8 cellular contexts compared by ENCODE assay signal in genomic region chr19:18919086-18919894, GRCh38. TPM values are rescaled to one million over a fixed set of nuclear protein-coding genes. Genes with fewer than 3 reads are reported as not detected.
A peak's percentile ranks its signal among the peaks of the same experiment; 100 is the strongest.
DNase-seq lines count a peak whose midpoint lies in the region; ATAC-seq and TF ChIP-seq lines count a peak whose summit lies in the region.

TSS of gene COPE (minus strand) at chr19:18919387. CDS start at chr19:18919348, 39 bp downstream.
TSS of gene DDX49 (plus strand) at chr19:18919715. CDS start at chr19:18919742, 27 bp downstream.

- peak; percentile 99 for DNase-seq in CD14-positive monocyte (ENCODE audit: low spot score)
- peak; percentile 100 for DNase-seq in NCI-H82 treated with DMSO at 0.1 percent for 48 hours (lab: John Stamatoyannopoulos, UW; ENCODE audit: unreplicated experiment)
- DNase-seq in activated CD4-positive, alpha-beta memory T cell treated with anti-CD3 and anti-CD28 coated beads for 36 hours: peak; percentile 99
- DNase-seq in dorsolateral prefrontal cortex: peak; percentile 97 to 100 (median 99)
- DNase-seq in stimulated activated CD4-positive, alpha-beta T cell treated with anti-CD3 and anti-CD28 coated beads, Interleukin-4, amount 100 ng/mL, for 24 hours: peak; percentile 97

- intact Hi-C loops in CD14-positive monocyte (cut with micrococcal nuclease): loop anchor here in 1 of 2 donors (1.0 to 5.0 kb wide), 5 partner anchors 48 to 1502 kb away; partner anchors contain the start of gene ELL
- intact Hi-C loops in activated CD4-positive, alpha-beta memory T cell treated with anti-CD3 and anti-CD28 coated beads for 36 hours (cut with micrococcal nuclease): loop anchor here (1.0 to 5.0 kb wide), 10 partner anchors 13 to 396 kb away; partner anchors contain the start of genes ARMC6, BORCS8, ELL and RFXANK
- intact Hi-C loops in dorsolateral prefrontal cortex (cut with DNase I): loop anchor here (1.0 to 5.0 kb wide), 4 partner anchors 24 to 347 kb away; partner anchors contain the start of gene UBA52 (in 1 of the 2)

- H3K9ac ChIP-seq in liver (ENCODE audit: low read depth in 1 of 2, low read length in 2 of 2): peak within 1 kb of the TSS; percentile 89

- POLR2A ChIA-PET in activated CD4-positive, alpha-beta memory T cell treated with anti-CD3 and anti-CD28 coated beads for 36 hours (lab: Charles Lee): interaction anchor here (0.8 to 2.1 kb wide), 11 partner anchors 8 to 348 kb away, joined by 3 to 13 read pairs (median 4); partner anchors contain the start of genes BORCS8, RFXANK, UBA52 and UPF1

- H3K36me3 Mint-ChIP-seq in CD14-positive monocyte: peaks cover 38 to 67% of the 10 kb centered on the region in 2 donors
- H3K36me3 Mint-ChIP-seq in activated CD4-positive, alpha-beta memory T cell treated with anti-CD3 and anti-CD28 coated beads for 36 hours: peaks cover 28% of the 10 kb centered on the region

- peak within 1 kb of the TSS in 56 of 59 donors; percentile 11 to 95 (median 84) for H3K27ac ChIP-seq in dorsolateral prefrontal cortex
- peak within 1 kb of the TSS; percentile 92 to 93 for H3K27ac ChIP-seq in liver (ENCODE audit: low read depth in 1 of 2, low read length in 2 of 2)

- TF ChIP-seq CTCF in CD14-positive monocyte (IDR thresholded peaks at IDR 0.05) (no peak), dorsolateral prefrontal cortex (IDR thresholded peaks at IDR 0.05 in 54 of 56, conservative IDR thresholded peaks at IDR 0.05 in 2 of 56; ENCODE audit: low read depth in 1 of 56, partially characterized antibody in 56 of 56) (peak in 41 of 56 donors; percentile 3 to 62 (median 28)), liver (IDR thresholded peaks at IDR 0.05; ENCODE audit: low read depth, low read length, missing input control) (no peak)

- peak; percentile 91 for ATAC-seq in GM19397 (IDR thresholded peaks at IDR 0.05; ENCODE audit: unreplicated experiment)
- peak; percentile 75 for ATAC-seq in HG03571 (IDR thresholded peaks at IDR 0.05; ENCODE audit: unreplicated experiment)

- TF ChIP-seq RAD21 in liver (IDR thresholded peaks at IDR 0.05): peak; percentile 28 to 30

- peak within 1 kb of the TSS; percentile 65 to 100 (median 96) for H3K4me3 ChIP-seq in dorsolateral prefrontal cortex
- H3K4me3 ChIP-seq in liver (ENCODE audit: low read depth in 1 of 3, low read length in 3 of 3): peak within 1 kb of the TSS; percentile 92 to 100 (median 96)

- peaks cover 4 to 34% (median 19%) of the 10 kb centered on the region in 4 donors for H3K4me1 ChIP-seq in liver (ENCODE audit: control insufficient read depth in 4 of 4, insufficient read depth in 4 of 4, low read length in 3 of 4)

- H3K36me3 ChIP-seq in liver (ENCODE audit: control insufficient read depth in 4 of 4, insufficient read depth in 3 of 4, low read depth in 1 of 4, low read length in 3 of 4): peaks cover 7 to 31% (median 11%) of the 10 kb centered on the region in 4 donors

- H3K9me3 Mint-ChIP-seq in CD14-positive monocyte: no peaks in the 10 kb centered on the region
- H3K9me3 Mint-ChIP-seq in activated CD4-positive, alpha-beta memory T cell treated with anti-CD3 and anti-CD28 coated beads for 36 hours: no peaks in the 10 kb centered on the region

- H3K4me1 Mint-ChIP-seq in CD14-positive monocyte: peaks cover 26% of the 10 kb centered on the region
- H3K4me1 Mint-ChIP-seq in activated CD4-positive, alpha-beta memory T cell treated with anti-CD3 and anti-CD28 coated beads for 36 hours (ENCODE audit: low read depth): peaks cover 35% of the 10 kb centered on the region

- peaks cover 0 to 2% (median 0%) of the 10 kb centered on the region in 3 donors for H3K27me3 Mint-ChIP-seq in CD14-positive monocyte (ENCODE audit: low read depth in 3 of 3)
- no peaks in the 10 kb centered on the region for H3K27me3 Mint-ChIP-seq in activated CD4-positive, alpha-beta memory T cell treated with anti-CD3 and anti-CD28 coated beads for 36 hours

- H3K27me3 ChIP-seq in dorsolateral prefrontal cortex: no peaks in the 10 kb centered on the region
- H3K27me3 ChIP-seq in liver (ENCODE audit: control insufficient read depth in 4 of 4, insufficient read depth in 4 of 4, low read length in 3 of 4): no peaks in the 10 kb centered on the region

- H3K9me3 ChIP-seq in liver (ENCODE audit: control insufficient read depth in 4 of 4, low read length in 3 of 4): no peaks in the 10 kb centered on the region

- CTCF ChIA-PET in activated CD4-positive, alpha-beta memory T cell treated with anti-CD3 and anti-CD28 coated beads for 36 hours (lab: Charles Lee): interaction anchor here (0.6 to 1.7 kb wide), 12 partner anchors 19 to 457 kb away, joined by 3 to 16 read pairs (median 4); partner anchors contain the start of genes CERS1, ELL, REX1BD and UBA52

- H3K27ac Mint-ChIP-seq in CD14-positive monocyte: peak within 1 kb of the TSS; percentile 93 to 97 (median 95)
- H3K27ac Mint-ChIP-seq in activated CD4-positive, alpha-beta memory T cell treated with anti-CD3 and anti-CD28 coated beads for 36 hours: peak within 1 kb of the TSS; percentile 84

- H3K4me3 Mint-ChIP-seq in CD14-positive monocyte: peak within 1 kb of the TSS; percentile 92 to 94
- H3K4me3 Mint-ChIP-seq in activated CD4-positive, alpha-beta memory T cell treated with anti-CD3 and anti-CD28 coated beads for 36 hours: peak within 1 kb of the TSS; percentile 89

- WGBS in liver: under 1% methylated on average over 71 of the region's 71 CpGs

TF ChIP-seq in liver, 16 proteins besides CTCF, POLR2A, EP300 and RAD21 (continues in another document):
- TF ChIP-seq FOXA2 (IDR thresholded peaks at IDR 0.05) (peak; percentile 59), TAF1 (conservative IDR thresholded peaks at IDR 0.05) (peak; percentile 97), ATF3 (IDR thresholded peaks at IDR 0.05) (peak; percentile 24), GABPA (IDR thresholded peaks at IDR 0.05 in 1 of 2, conservative IDR thresholded peaks at IDR 0.05 in 1 of 2) (peak; percentile 80 to 96), YY1 (IDR thresholded peaks at IDR 0.05) (peak; percentile 97), EGR1 (IDR thresholded peaks at IDR 0.05; ENCODE audit: low read depth in 2 of 2) (peak; percentile 73 to 81), MAX (IDR thresholded peaks at IDR 0.05) (peak; percentile 88), HNF4G (IDR thresholded peaks at IDR 0.05) (no peak), JUND (IDR thresholded peaks at IDR 0.05) (peak; percentile 34 to 71), HNF4A (conservative IDR thresholded peaks at IDR 0.05) (no peak), ZBTB33 (IDR thresholded peaks at IDR 0.05) (peak; percentile 88), NR2F2 (IDR thresholded peaks at IDR 0.05) (no peak), FOXA1 (IDR thresholded peaks at IDR 0.05) (peak; percentile 64)

RNA-seq across cellular contexts. Expression of gene COPE, which starts in this region (rescaled TPM):
- polyA plus RNA-seq in CD14-positive monocyte: 100 to 1,000 TPM; 331 to 345 TPM
- total RNA-seq in activated CD4-positive, alpha-beta memory T cell treated with anti-CD3 and anti-CD28 coated beads for 36 hours: 100 to 1,000 TPM; 217 to 220 TPM
- 100 to 1,000 TPM; 108 to 189 (median 147) TPM for total RNA-seq in dorsolateral prefrontal cortex
- 100 to 1,000 TPM; 103 to 141 TPM for total RNA-seq in liver
- polyA plus RNA-seq in liver: 100 to 1,000 TPM; 143 to 204 TPM

RNA-seq across cellular contexts. Expression of gene DDX49, which starts in this region (rescaled TPM):
- polyA plus RNA-seq in CD14-positive monocyte (10 to 100 TPM; 24.0 to 27.5 TPM), liver (10 to 100 TPM; 13.2 to 36.1 TPM)
- total RNA-seq in activated CD4-positive, alpha-beta memory T cell treated with anti-CD3 and anti-CD28 coated beads for 36 hours: 10 to 100 TPM; 37.7 to 46.3 TPM
- total RNA-seq in dorsolateral prefrontal cortex (10 to 100 TPM; 28.5 to 56.4 (median 38.5) TPM), liver (10 to 100 TPM; 25.6 to 32.9 TPM)

Comparison
In these comparisons a context has a peak if more than half of its experiments do, and no peak if none do; other contexts are left out.
1. Peak in every context shown above with its lines: DNase-seq, ATAC-seq, H3K4me3 ChIP-seq and H3K27ac ChIP-seq.
2. CTCF ChIP-seq: peak in dorsolateral prefrontal cortex (41 of 56); none in CD14-positive monocyte (single experiment) and liver (single experiment).